Comparison of ENCODE assay signal across 2 cellular contexts in genomic region chr4:184775854-184776555, GRCh38.
TF ChIP-seq lines count a peak whose summit lies in the region.

No MANE protein-coding gene starts in this region.

TF ChIP-seq in liver, 16 proteins besides CTCF, POLR2A, EP300 and RAD21:
- TF ChIP-seq JUND (IDR thresholded peaks at IDR 0.05) (peak in 1 of 2 donors; percentile 5), FOXA2 (IDR thresholded peaks at IDR 0.05) (no peak), YY1 (IDR thresholded peaks at IDR 0.05) (peak; percentile 24)

TF ChIP-seq in HepG2, 621 proteins besides CTCF, POLR2A, EP300 and RAD21:
- TF ChIP-seq NCOA1 (CRISPR knock-in tag; IDR thresholded peaks at IDR 0.05) (no peak), MEIS2 (CRISPR knock-in tag; IDR thresholded peaks at IDR 0.05) (no peak), MBD4 (IDR thresholded peaks at IDR 0.05; ENCODE audit: borderline replicate concordance, low read length) (no peak), FOXJ3 (CRISPR knock-in tag; IDR thresholded peaks at IDR 0.05; ENCODE audit: borderline replicate concordance) (no peak), ZNF292 (CRISPR knock-in tag; IDR thresholded peaks at IDR 0.05; ENCODE audit: borderline replicate concordance, low read depth) (no peak), ZBTB20 (CRISPR knock-in tag; IDR thresholded peaks at IDR 0.05; ENCODE audit: borderline replicate concordance, low read depth) (no peak), ARNT2 (CRISPR knock-in tag; IDR thresholded peaks at IDR 0.05; ENCODE audit: low read depth) (no peak)
